ENCODE assay signal across 11 cellular contexts in the genomic region with DNA sequence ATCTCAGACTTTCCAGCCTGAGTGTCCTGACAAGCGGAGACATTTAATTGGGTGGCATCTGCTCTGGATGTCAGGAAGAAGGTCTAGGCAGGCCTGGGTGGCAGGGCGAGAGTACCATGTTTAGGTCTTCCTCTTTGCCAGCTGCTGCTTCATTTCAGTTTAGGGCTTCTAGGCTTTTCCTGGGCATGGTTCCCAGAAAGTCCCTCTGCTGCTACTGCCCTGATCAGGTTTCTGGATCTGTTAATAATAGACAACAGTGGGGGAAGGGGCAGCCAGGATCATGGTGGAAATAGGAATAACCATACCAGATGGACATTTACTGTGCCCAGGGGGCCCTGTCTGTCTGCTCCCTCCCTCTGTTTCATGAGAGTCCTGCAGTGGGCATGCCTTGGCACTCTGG. TPM values are rescaled to one million over a fixed set of nuclear protein-coding genes. Genes with fewer than 3 reads are reported as not detected.
DNase-seq lines count a peak whose midpoint lies in the region; ATAC-seq and TF ChIP-seq lines count a peak whose summit lies in the region.
"Had no signal": no experiment of that assay in that cellular context is flagged by ENCODE, and none has a peak within 500 bp of the region (broad histone marks: within the 10 kb centered on the region; RNA-seq: fewer than 3 reads in every experiment).

No MANE protein-coding gene starts in this region.

- H3K4me1 ChIP-seq in SJCRH30: peaks cover 25% of the 10 kb centered on the region
- peaks cover 0 to 11% of the 10 kb centered on the region in 2 donors for H3K4me1 ChIP-seq in left lung
- H3K4me1 ChIP-seq in esophagus muscularis mucosa: peaks cover 9 to 42% (median 28%) of the 10 kb centered on the region in 4 donors
- H3K4me1 ChIP-seq: BLaER1 had no signal

- TF ChIP-seq POLR2A in esophagus muscularis mucosa (IDR thresholded peaks at IDR 0.05; ENCODE audit: low read depth): no peak

- H3K27me3 ChIP-seq in SJCRH30: no peaks in the 10 kb centered on the region
- no peaks in the 10 kb centered on the region for H3K27me3 ChIP-seq in left lung
- H3K27me3 ChIP-seq in esophagus muscularis mucosa: no peaks in the 10 kb centered on the region
- H3K27me3 ChIP-seq: BLaER1 had no signal

- H3K9me3 ChIP-seq in SJCRH30 (replicated peaks): no peaks in the 10 kb centered on the region
- H3K9me3 ChIP-seq in left lung: no peaks in the 10 kb centered on the region
- no peaks in the 10 kb centered on the region for H3K9me3 ChIP-seq in esophagus muscularis mucosa
- H3K9me3 ChIP-seq: BLaER1 had no signal

- 79% methylated on average over 2 of the region's 2 CpGs for WGBS in esophagus muscularis mucosa

- H3K36me3 ChIP-seq in SJCRH30 (no peaks in the 10 kb centered on the region), left lung (no peaks in the 10 kb centered on the region), esophagus muscularis mucosa (no peaks in the 10 kb centered on the region)
- H3K36me3 ChIP-seq: BLaER1 had no signal

- DNase-seq in AG09319 (ENCODE audit: extremely low read depth, low read depth) (peak; percentile 51), HT1080 (ENCODE audit: low read depth) (peak; percentile 33), SJCRH30 (peak; percentile 64 to 86), left lobe of liver (ENCODE audit: low spot score) (peak; percentile 61), left lung (no peak), esophagus muscularis mucosa (ENCODE audit: extremely low spot score) (no peak)
- no peak for DNase-seq in stimulated activated CD4-positive, alpha-beta T cell treated with anti-CD3 and anti-CD28 coated beads, Interleukin-1b, Interleukin-23, amount 100 ng/mL, for 48 hours
- DNase-seq: activated T-cell treated with anti-CD3 and anti-CD28 coated beads for 4 hours had no signal

- TF ChIP-seq EP300 in esophagus muscularis mucosa (IDR thresholded peaks at IDR 0.05): no peak

- H3K27ac ChIP-seq in SJCRH30 (no peak overlapping the region), left lung (no peak overlapping the region), esophagus muscularis mucosa (replicated peaks in 1 of 4) (peak overlapping the region in 1 of 4 donors; percentile 28)
- H3K27ac ChIP-seq: BLaER1 had no signal

- H3K4me3 ChIP-seq in SJCRH30 (no peak overlapping the region), left lung (no peak overlapping the region), esophagus muscularis mucosa (no peak overlapping the region)
- H3K4me3 ChIP-seq: BLaER1 had no signal

- ATAC-seq in left lobe of liver (peak; percentile 84), left lung (no peak), HG02759 (IDR thresholded peaks at IDR 0.05; ENCODE audit: unreplicated experiment) (no peak)
- ATAC-seq: natural killer cell treated with Interleukin-12 subunit alpha and Interleukin-12 subunit beta and Interleukin-15 and Interleukin-18, amount 100 ng/mL, for 72 hours had no signal

- TF ChIP-seq CTCF in AG09319 (IDR thresholded peaks at IDR 0.05; ENCODE audit: low read depth, low read length) (no peak), left lung (IDR thresholded peaks at IDR 0.05) (no peak), esophagus muscularis mucosa (IDR thresholded peaks at IDR 0.05) (no peak)

- intact Hi-C loops in left lung (cut with DNase I) (no loop called here), esophagus muscularis mucosa (cut with DNase I) (no loop called here)

RNA-seq across cellular contexts. Expression of a gene that starts 2.3 kb away (rescaled TPM):
- 1.7 and 2.4 TPM in 2 replicates for total RNA-seq in HT1080 (2014; rRNA removed; shearing (Covaris generic))
- polyA plus RNA-seq in HT1080 (2015; cell fraction: cytosol; rRNA removed): 0.21 and 0.31 TPM in 2 replicates
- 1.9 and 3.4 TPM in 2 replicates for polyA plus RNA-seq in HT1080 (2015; cell fraction: nucleus; rRNA removed)
- total RNA-seq in SJCRH30 (2014; rRNA removed; shearing (Covaris generic)): 0.71 and 0.75 TPM in 2 replicates
- total RNA-seq in left lobe of liver (0.43 TPM), left lung (1 to 10 TPM in 1 of 2 donors, under 1 TPM in 1; 0.89 to 1.5 TPM), esophagus muscularis mucosa (1 to 10 TPM; 2.6 to 5.8 (median 4.8) TPM)

RNA-seq across cellular contexts. Expression of a gene that starts 36.8 kb away (rescaled TPM):
- total RNA-seq in HT1080 (2014; rRNA removed; shearing (Covaris generic)): 80.1 and 101 TPM in 2 replicates
- polyA plus RNA-seq in HT1080 (2015; cell fraction: cytosol; rRNA removed): 44.9 and 49.3 TPM in 2 replicates
- 62.7 and 74.0 TPM in 2 replicates for polyA plus RNA-seq in HT1080 (2015; cell fraction: nucleus; rRNA removed)
- 166 and 188 TPM in 2 replicates for total RNA-seq in SJCRH30 (2014; rRNA removed; shearing (Covaris generic))
- total RNA-seq in left lobe of liver (14.1 TPM), left lung (10 to 100 TPM; 33.8 to 44.1 TPM), esophagus muscularis mucosa (10 to 100 TPM; 23.0 to 33.8 (median 28.8) TPM)

RNA-seq across cellular contexts. Expression of a gene that starts 37.3 kb away (rescaled TPM):
- 7.7 and 8.7 TPM in 2 replicates for total RNA-seq in HT1080 (2014; rRNA removed; shearing (Covaris generic))
- polyA plus RNA-seq in HT1080 (2015; cell fraction: cytosol; rRNA removed): 2.6 and 3.4 TPM in 2 replicates
- 7.0 and 8.5 TPM in 2 replicates for polyA plus RNA-seq in HT1080 (2015; cell fraction: nucleus; rRNA removed)
- total RNA-seq in SJCRH30 (2014; rRNA removed; shearing (Covaris generic)): 30.2 and 34.9 TPM in 2 replicates
- total RNA-seq in left lobe of liver: 4.8 TPM
- 10 to 100 TPM; 13.0 to 16.5 TPM for total RNA-seq in left lung
- 10 to 100 TPM in 1 of 4 donors, 1 to 10 TPM in 3; 6.7 to 15.0 (median 8.5) TPM for total RNA-seq in esophagus muscularis mucosa

RNA-seq across cellular contexts. Expression of a gene that starts 54.0 kb away (rescaled TPM):
- 17.8 and 26.0 TPM in 2 replicates for total RNA-seq in HT1080 (2014; rRNA removed; shearing (Covaris generic))
- polyA plus RNA-seq in HT1080 (2015; cell fraction: cytosol; rRNA removed): 10.2 and 13.2 TPM in 2 replicates
- polyA plus RNA-seq in HT1080 (2015; cell fraction: nucleus; rRNA removed): 22.3 and 27.2 TPM in 2 replicates
- 14.6 and 15.0 TPM in 2 replicates for total RNA-seq in SJCRH30 (2014; rRNA removed; shearing (Covaris generic))
- 9.8 TPM for total RNA-seq in left lobe of liver
- 10 to 100 TPM; 23.8 to 26.3 TPM for total RNA-seq in left lung
- 10 to 100 TPM; 17.4 to 33.6 (median 26.3) TPM for total RNA-seq in esophagus muscularis mucosa

RNA-seq across cellular contexts. Expression of a gene that starts 54.0 kb away (rescaled TPM):
- 69.2 and 80.7 TPM in 2 replicates for total RNA-seq in HT1080 (2014; rRNA removed; shearing (Covaris generic))
- polyA plus RNA-seq in HT1080 (2015; cell fraction: cytosol; rRNA removed): 37.6 and 48.1 TPM in 2 replicates
- 169 and 172 TPM in 2 replicates for polyA plus RNA-seq in HT1080 (2015; cell fraction: nucleus; rRNA removed)
- 33.7 and 34.6 TPM in 2 replicates for total RNA-seq in SJCRH30 (2014; rRNA removed; shearing (Covaris generic))
- total RNA-seq in left lobe of liver (38.7 TPM), left lung (10 to 100 TPM; 27.1 to 52.2 TPM), esophagus muscularis mucosa (10 to 100 TPM; 21.3 to 27.3 (median 25.6) TPM)

Comparison
In these comparisons a context has a peak if more than half of its experiments do, and no peak if none do; other contexts are left out.
1. DNase-seq: peak in AG09319 (single experiment), HT1080 (single experiment), SJCRH30 (2 of 2) and left lobe of liver (single experiment); none in stimulated activated CD4-positive, alpha-beta T cell treated with anti-CD3 and anti-CD28 coated beads, Interleukin-1b, Interleukin-23, amount 100 ng/mL, for 48 hours (single experiment), left lung (0 of 2) and esophagus muscularis mucosa (single experiment).